1 cellular context compared by ENCODE assay signal in the genomic region with DNA sequence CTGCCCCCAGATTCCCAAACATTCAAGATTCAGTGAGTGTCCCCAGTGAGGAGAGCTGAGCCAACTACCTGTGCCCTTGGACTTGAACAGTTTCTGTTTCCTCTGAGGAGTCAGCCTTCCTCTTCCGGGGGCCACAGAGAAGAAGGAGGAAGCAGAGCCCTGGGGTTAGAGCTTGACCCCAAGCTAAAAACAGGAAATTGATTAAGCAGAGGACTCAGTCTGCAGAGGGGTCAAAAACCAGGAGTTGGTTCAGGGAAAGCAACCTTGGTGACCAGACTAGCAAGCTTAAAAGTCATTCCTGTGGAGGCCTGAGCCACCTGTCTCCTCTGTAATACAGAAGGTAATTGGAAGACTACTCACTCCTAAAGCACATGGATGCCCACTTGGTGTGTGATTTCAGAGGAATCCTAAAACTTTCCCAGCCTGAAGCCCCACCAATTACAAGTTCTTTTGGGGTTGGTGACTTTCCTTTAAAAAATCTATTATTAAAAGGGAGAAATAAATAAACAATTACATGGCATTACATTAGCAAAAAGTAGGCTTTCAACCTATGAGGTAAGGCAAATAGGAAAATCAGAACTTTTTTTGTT.
TF ChIP-seq lines count a peak whose summit lies in the region.

No MANE protein-coding gene starts in this region.

TF ChIP-seq in HepG2, 621 proteins besides CTCF, POLR2A, EP300 and RAD21 (continued from another document and continues in another):
- TF ChIP-seq ZHX2 (IDR thresholded peaks at IDR 0.05; ENCODE audit: low read depth) (no peak), ZHX2 (CRISPR knock-in tag; IDR thresholded peaks at IDR 0.05; ENCODE audit: borderline replicate concordance) (no peak), HDAC1 (CRISPR knock-in tag; IDR thresholded peaks at IDR 0.05) (peak; percentile 67; the same call in 1 of the 2 replicates), ZNF878 (CRISPR knock-in tag; IDR thresholded peaks at IDR 0.05) (peak; percentile 88), CENPX (CRISPR knock-in tag; IDR thresholded peaks at IDR 0.05) (no peak), GABPA (IDR thresholded peaks at IDR 0.05; ENCODE audit: low read depth, low read length) (peak; percentile 51; the same call in 1 of the 2 replicates), GABPA (CRISPR knock-in tag; IDR thresholded peaks at IDR 0.05; ENCODE audit: low read depth) (peak; percentile 91), FOXK2 (IDR thresholded peaks at IDR 0.05) (no peak), TCF12 (IDR thresholded peaks at IDR 0.05) (no peak), TCF12 (CRISPR knock-in tag; IDR thresholded peaks at IDR 0.05) (peak; percentile 70; the same call in 1 of the 2 replicates), MXI1 (IDR thresholded peaks at IDR 0.05; ENCODE audit: borderline replicate concordance, low read depth, low read length) (no peak), ATM (IDR thresholded peaks at IDR 0.05; ENCODE audit: borderline replicate concordance) (no peak), YEATS4 (CRISPR knock-in tag; IDR thresholded peaks at IDR 0.05; ENCODE audit: borderline replicate concordance) (peak; percentile 68; the same call in 1 of the 2 replicates), ONECUT2 (CRISPR knock-in tag; IDR thresholded peaks at IDR 0.05) (peak; percentile 64), STAT5B (CRISPR knock-in tag; IDR thresholded peaks at IDR 0.05) (no peak), ZSCAN25 (CRISPR knock-in tag; IDR thresholded peaks at IDR 0.05) (0 out of 2 replicates have a peak, but pooled peaks have one; percentile 23), ZBTB14 (CRISPR knock-in tag; IDR thresholded peaks at IDR 0.05) (no peak), ZFP37 (CRISPR knock-in tag; IDR thresholded peaks at IDR 0.05; ENCODE audit: borderline replicate concordance) (peak; percentile 81), ZNF550 (CRISPR knock-in tag; IDR thresholded peaks at IDR 0.05; ENCODE audit: borderline replicate concordance) (no peak), SMAD9 (CRISPR knock-in tag; IDR thresholded peaks at IDR 0.05) (no peak), REPIN1 (CRISPR knock-in tag; IDR thresholded peaks at IDR 0.05; ENCODE audit: borderline replicate concordance, low read depth) (peak; percentile 31; the same call in 1 of the 2 replicates), SRSF1 (optimal IDR thresholded peaks at IDR 0.05; ENCODE audit: low read depth, low read length) (no peak), FOXP1 (IDR thresholded peaks at IDR 0.05) (no peak), FOXP1 (CRISPR knock-in tag; IDR thresholded peaks at IDR 0.05) (peak; percentile 71; the same call in 1 of the 2 replicates), TAF15 (IDR thresholded peaks at IDR 0.05; ENCODE audit: low read depth, low read length, poor library complexity, severe bottlenecking) (no peak), ZNF160 (CRISPR knock-in tag; IDR thresholded peaks at IDR 0.05) (no peak), ZKSCAN8 (CRISPR knock-in tag; IDR thresholded peaks at IDR 0.05; ENCODE audit: borderline replicate concordance) (0 out of 2 replicates have a peak, but pooled peaks have one; percentile 48), CBFB (CRISPR knock-in tag; IDR thresholded peaks at IDR 0.05) (no peak), KDM3A (CRISPR knock-in tag; IDR thresholded peaks at IDR 0.05; ENCODE audit: low read depth) (no peak), HMG20B (CRISPR knock-in tag; conservative IDR thresholded peaks at IDR 0.05) (no peak), ZNF205 (CRISPR knock-in tag; IDR thresholded peaks at IDR 0.05) (0 out of 2 replicates have a peak, but pooled peaks have one; percentile 56), XBP1 (CRISPR knock-in tag; IDR thresholded peaks at IDR 0.05) (no peak), ZSCAN29 (CRISPR knock-in tag; conservative IDR thresholded peaks at IDR 0.05) (0 out of 2 replicates have a peak, but pooled peaks have one; percentile 32), THAP11 (CRISPR knock-in tag; IDR thresholded peaks at IDR 0.05) (peak; percentile 50; the same call in 1 of the 2 replicates), RBM39 (IDR thresholded peaks at IDR 0.05; ENCODE audit: low read depth, low read length, poor library complexity, severe bottlenecking) (no peak), ZNF138 (CRISPR knock-in tag; IDR thresholded peaks at IDR 0.05; ENCODE audit: low read depth) (no peak), BCL6 (CRISPR knock-in tag; IDR thresholded peaks at IDR 0.05) (peak; percentile 62; the same call in 1 of the 2 replicates), ZNF879 (CRISPR knock-in tag; IDR thresholded peaks at IDR 0.05) (no peak), PLRG1 (conservative IDR thresholded peaks at IDR 0.05) (no peak), SOX6 (IDR thresholded peaks at IDR 0.05) (no peak), SOX6 (CRISPR knock-in tag; IDR thresholded peaks at IDR 0.05) (peak; percentile 66), ATF1 (CRISPR knock-in tag; IDR thresholded peaks at IDR 0.05) (0 out of 2 replicates have a peak, but pooled peaks have one; percentile 39), ZNF263 (CRISPR knock-in tag; IDR thresholded peaks at IDR 0.05) (0 out of 2 replicates have a peak, but pooled peaks have one; percentile 13), MED8 (CRISPR knock-in tag; IDR thresholded peaks at IDR 0.05; ENCODE audit: insufficient replicate concordance) (peak; percentile 96), ZSCAN20 (CRISPR knock-in tag; IDR thresholded peaks at IDR 0.05; ENCODE audit: borderline replicate concordance) (0 out of 2 replicates have a peak, but pooled peaks have one; percentile 33), PAF1 (CRISPR knock-in tag; IDR thresholded peaks at IDR 0.05) (no peak), FOXK1 (CRISPR knock-in tag; IDR thresholded peaks at IDR 0.05; ENCODE audit: borderline replicate concordance, low read depth) (peak; percentile 61; the same call in 1 of the 2 replicates), PTBP1 (IDR thresholded peaks at IDR 0.05; ENCODE audit: low read depth, low read length, poor library complexity, severe bottlenecking) (no peak), NFRKB (IDR thresholded peaks at IDR 0.05) (no peak), YEATS2 (CRISPR knock-in tag; IDR thresholded peaks at IDR 0.05; ENCODE audit: borderline replicate concordance) (no peak; the same call in 1 of the 2 replicates), SOX5 (CRISPR knock-in tag; IDR thresholded peaks at IDR 0.05; ENCODE audit: borderline replicate concordance) (peak; percentile 52; the same call in 1 of the 2 replicates), TOPORS (CRISPR knock-in tag; IDR thresholded peaks at IDR 0.05) (0 out of 2 replicates have a peak, but pooled peaks have one; percentile 26), HIVEP1 (CRISPR knock-in tag; IDR thresholded peaks at IDR 0.05) (no peak)
- TF ChIP-seq, protein P1, sequence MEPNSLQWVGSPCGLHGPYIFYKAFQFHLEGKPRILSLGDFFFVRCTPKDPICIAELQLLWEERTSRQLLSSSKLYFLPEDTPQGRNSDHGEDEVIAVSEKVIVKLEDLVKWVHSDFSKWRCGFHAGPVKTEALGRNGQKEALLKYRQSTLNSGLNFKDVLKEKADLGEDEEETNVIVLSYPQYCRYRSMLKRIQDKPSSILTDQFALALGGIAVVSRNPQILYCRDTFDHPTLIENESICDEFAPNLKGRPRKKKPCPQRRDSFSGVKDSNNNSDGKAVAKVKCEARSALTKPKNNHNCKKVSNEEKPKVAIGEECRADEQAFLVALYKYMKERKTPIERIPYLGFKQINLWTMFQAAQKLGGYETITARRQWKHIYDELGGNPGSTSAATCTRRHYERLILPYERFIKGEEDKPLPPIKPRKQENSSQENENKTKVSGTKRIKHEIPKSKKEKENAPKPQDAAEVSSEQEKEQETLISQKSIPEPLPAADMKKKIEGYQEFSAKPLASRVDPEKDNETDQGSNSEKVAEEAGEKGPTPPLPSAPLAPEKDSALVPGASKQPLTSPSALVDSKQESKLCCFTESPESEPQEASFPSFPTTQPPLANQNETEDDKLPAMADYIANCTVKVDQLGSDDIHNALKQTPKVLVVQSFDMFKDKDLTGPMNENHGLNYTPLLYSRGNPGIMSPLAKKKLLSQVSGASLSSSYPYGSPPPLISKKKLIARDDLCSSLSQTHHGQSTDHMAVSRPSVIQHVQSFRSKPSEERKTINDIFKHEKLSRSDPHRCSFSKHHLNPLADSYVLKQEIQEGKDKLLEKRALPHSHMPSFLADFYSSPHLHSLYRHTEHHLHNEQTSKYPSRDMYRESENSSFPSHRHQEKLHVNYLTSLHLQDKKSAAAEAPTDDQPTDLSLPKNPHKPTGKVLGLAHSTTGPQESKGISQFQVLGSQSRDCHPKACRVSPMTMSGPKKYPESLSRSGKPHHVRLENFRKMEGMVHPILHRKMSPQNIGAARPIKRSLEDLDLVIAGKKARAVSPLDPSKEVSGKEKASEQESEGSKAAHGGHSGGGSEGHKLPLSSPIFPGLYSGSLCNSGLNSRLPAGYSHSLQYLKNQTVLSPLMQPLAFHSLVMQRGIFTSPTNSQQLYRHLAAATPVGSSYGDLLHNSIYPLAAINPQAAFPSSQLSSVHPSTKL (CRISPR knock-in tag; IDR thresholded peaks at IDR 0.05) = peak; percentile 86
- TF ChIP-seq, protein P2, sequence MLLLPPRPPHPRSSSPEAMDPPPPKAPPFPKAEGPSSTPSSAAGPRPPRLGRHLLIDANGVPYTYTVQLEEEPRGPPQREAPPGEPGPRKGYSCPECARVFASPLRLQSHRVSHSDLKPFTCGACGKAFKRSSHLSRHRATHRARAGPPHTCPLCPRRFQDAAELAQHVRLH (CRISPR knock-in tag; IDR thresholded peaks at IDR 0.05; ENCODE audit: borderline replicate concordance, low read depth) = no peak; the same call in 1 of the 2 replicates
- TF ChIP-seq, protein P3, sequence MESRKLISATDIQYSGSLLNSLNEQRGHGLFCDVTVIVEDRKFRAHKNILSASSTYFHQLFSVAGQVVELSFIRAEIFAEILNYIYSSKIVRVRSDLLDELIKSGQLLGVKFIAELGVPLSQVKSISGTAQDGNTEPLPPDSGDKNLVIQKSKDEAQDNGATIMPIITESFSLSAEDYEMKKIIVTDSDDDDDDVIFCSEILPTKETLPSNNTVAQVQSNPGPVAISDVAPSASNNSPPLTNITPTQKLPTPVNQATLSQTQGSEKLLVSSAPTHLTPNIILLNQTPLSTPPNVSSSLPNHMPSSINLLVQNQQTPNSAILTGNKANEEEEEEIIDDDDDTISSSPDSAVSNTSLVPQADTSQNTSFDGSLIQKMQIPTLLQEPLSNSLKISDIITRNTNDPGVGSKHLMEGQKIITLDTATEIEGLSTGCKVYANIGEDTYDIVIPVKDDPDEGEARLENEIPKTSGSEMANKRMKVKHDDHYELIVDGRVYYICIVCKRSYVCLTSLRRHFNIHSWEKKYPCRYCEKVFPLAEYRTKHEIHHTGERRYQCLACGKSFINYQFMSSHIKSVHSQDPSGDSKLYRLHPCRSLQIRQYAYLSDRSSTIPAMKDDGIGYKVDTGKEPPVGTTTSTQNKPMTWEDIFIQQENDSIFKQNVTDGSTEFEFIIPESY (CRISPR knock-in tag; IDR thresholded peaks at IDR 0.05) = peak; percentile 22; the same call in 1 of the 2 replicates
- TF ChIP-seq, protein P4, sequence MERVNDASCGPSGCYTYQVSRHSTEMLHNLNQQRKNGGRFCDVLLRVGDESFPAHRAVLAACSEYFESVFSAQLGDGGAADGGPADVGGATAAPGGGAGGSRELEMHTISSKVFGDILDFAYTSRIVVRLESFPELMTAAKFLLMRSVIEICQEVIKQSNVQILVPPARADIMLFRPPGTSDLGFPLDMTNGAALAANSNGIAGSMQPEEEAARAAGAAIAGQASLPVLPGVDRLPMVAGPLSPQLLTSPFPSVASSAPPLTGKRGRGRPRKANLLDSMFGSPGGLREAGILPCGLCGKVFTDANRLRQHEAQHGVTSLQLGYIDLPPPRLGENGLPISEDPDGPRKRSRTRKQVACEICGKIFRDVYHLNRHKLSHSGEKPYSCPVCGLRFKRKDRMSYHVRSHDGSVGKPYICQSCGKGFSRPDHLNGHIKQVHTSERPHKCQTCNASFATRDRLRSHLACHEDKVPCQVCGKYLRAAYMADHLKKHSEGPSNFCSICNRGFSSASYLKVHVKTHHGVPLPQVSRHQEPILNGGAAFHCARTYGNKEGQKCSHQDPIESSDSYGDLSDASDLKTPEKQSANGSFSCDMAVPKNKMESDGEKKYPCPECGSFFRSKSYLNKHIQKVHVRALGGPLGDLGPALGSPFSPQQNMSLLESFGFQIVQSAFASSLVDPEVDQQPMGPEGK (CRISPR knock-in tag; IDR thresholded peaks at IDR 0.05) = peak; percentile 84
